7 cellular contexts compared by ENCODE assay signal in the genomic region with DNA sequence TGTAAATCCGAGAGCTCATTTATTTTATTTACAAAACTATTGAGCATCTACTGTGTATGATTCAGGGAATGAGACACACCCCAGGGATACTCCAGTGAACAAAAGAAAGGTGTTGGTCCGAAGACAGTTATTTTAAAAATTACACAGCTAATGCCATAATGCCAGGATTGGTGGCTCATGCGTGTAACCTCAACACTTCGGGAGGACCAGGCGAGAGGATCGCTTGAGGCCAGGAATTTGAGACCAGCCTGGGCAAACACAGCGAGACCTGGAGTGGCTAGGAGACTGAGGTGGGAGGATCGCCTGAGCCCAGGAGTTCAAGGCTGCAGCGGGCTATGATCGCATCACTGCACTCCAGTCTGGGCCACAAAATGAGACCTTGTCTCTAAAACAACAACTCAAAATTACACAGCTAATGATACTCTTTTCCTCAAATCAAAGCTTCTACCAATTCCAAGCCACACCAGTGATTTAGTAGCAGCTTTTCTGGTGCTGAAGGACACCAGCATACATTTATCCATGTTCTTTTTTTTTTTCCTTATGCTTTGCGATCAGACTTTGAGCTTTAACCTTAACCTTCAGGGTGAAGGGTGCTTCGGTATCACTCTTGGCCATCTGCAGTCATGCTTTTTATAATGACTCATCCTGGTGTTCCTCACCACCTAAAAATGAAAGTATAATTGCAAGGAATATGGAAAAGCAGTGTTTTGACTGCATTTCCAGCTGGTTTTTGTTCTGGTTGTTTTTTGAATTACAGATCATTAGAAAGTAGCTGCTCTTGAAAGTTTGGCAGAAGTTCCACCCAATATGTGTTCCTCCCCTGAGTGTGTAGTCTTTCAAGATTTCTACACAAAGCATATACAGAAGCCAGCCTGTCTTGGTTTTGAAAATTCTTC. TPM values are rescaled to one million over a fixed set of nuclear protein-coding genes. Genes with fewer than 3 reads are reported as not detected.
DNase-seq lines count a peak whose midpoint lies in the region; ATAC-seq and TF ChIP-seq lines count a peak whose summit lies in the region.

No MANE protein-coding gene starts in this region.

- intact Hi-C loops in colonic mucosa (cut with DNase I) = no loop called here

- H3K9ac ChIP-seq in colonic mucosa (ENCODE audit: low read depth in 2 of 2, low read length in 2 of 2) (peak overlapping the region; percentile 79 to 88), muscle layer of colon (ENCODE audit: low read length) (peak overlapping the region; percentile 11)

- H3K27me3 ChIP-seq in colonic mucosa (no peaks in the 10 kb centered on the region), muscle layer of colon (ENCODE audit: control insufficient read depth in 1 of 2, insufficient read depth in 2 of 2, low read length in 2 of 2) (no peaks in the 10 kb centered on the region)

- DNase-seq in GM12865 (ENCODE audit: low read depth) (no peak), NCI-H748 treated with DMSO at 0.1 percent for 48 hours (lab: John Stamatoyannopoulos, UW) (peak; percentile 31), colonic mucosa (peak; percentile 36), NCI-H1048 (lab: John Stamatoyannopoulos, UW) (no peak)

- H3K4me3 ChIP-seq in GM12865 (ENCODE audit: low read depth, low read length) (peak overlapping the region; percentile 85), colonic mucosa (peak overlapping the region; percentile 76), muscle layer of colon (ENCODE audit: low read depth in 1 of 2, low read length in 2 of 2) (peak overlapping the region in 1 of 2 donors; percentile 74)

- TF ChIP-seq CTCF in GM12865 (IDR thresholded peaks at IDR 0.05; ENCODE audit: insufficient read depth, low read depth, low read length, missing control alignments) = no peak
- no peak for TF ChIP-seq CTCF in colonic mucosa (IDR thresholded peaks at IDR 0.05)

- H3K9me3 ChIP-seq in colonic mucosa = no peaks in the 10 kb centered on the region
- no peaks in the 10 kb centered on the region for H3K9me3 ChIP-seq in muscle layer of colon (ENCODE audit: low read length)

- H3K27ac ChIP-seq in colonic mucosa = peak overlapping the region; percentile 88
- peak overlapping the region; percentile 5 for H3K27ac ChIP-seq in muscle layer of colon (ENCODE audit: low read depth, low read length)

- H3K4me1 ChIP-seq in colonic mucosa = peaks cover 6% of the 10 kb centered on the region
- H3K4me1 ChIP-seq in muscle layer of colon (ENCODE audit: insufficient read depth, low read length) = peaks cover 14% of the 10 kb centered on the region

- H3K36me3 ChIP-seq in colonic mucosa (no peaks in the 10 kb centered on the region), muscle layer of colon (ENCODE audit: insufficient read depth, low read length) (no peaks in the 10 kb centered on the region)

- ATAC-seq in GM18511 (IDR thresholded peaks at IDR 0.05; ENCODE audit: unreplicated experiment) = no peak
- ATAC-seq in GM21723 (IDR thresholded peaks at IDR 0.05; ENCODE audit: unreplicated experiment) = no peak

RNA-seq across cellular contexts. Expression of a gene that starts 1.1 kb away (rescaled TPM):
- total RNA-seq in colonic mucosa = 10 to 100 TPM; 43.7 to 90.9 TPM

RNA-seq across cellular contexts. Expression of a gene that starts 26.9 kb away (rescaled TPM):
- total RNA-seq in colonic mucosa = 10 to 100 TPM in 1 of 2 donors, 1 to 10 TPM in 1; 8.7 to 15.3 TPM

Comparison
In these comparisons a context has a peak if more than half of its experiments do, and no peak if none do; other contexts are left out.
1. DNase-seq: peak in NCI-H748 treated with DMSO at 0.1 percent for 48 hours (single experiment) and colonic mucosa (single experiment); none in GM12865 (single experiment) and NCI-H1048 (single experiment).